21 cellular contexts compared by ENCODE assay signal in genomic region chr5:65244031-65244430, GRCh38.
"Had no signal": no experiment of that assay in that cellular context is flagged by ENCODE, and none has a peak within 500 bp of the region (broad histone marks: within the 10 kb centered on the region; RNA-seq: fewer than 3 reads in every experiment).

No MANE protein-coding gene starts in this region.

- H3K79me2 ChIP-seq: parathyroid adenoma had no signal

- H3K27me3 Mint-ChIP-seq: progenitor cell of endocrine pancreas had no signal

- H3K4me1 ChIP-seq: left lung, neural progenitor cell, parathyroid adenoma, sigmoid colon, stomach, thyroid gland, vagina had no signal

- H3K4me2 ChIP-seq: neural progenitor cell had no signal

- H3K27ac ChIP-seq: left lung, neural progenitor cell, parathyroid adenoma, sigmoid colon, stomach, thyroid gland, vagina had no signal

- ATAC-seq: left lung; natural killer cell; right cardiac atrium; stimulated activated effector memory CD8-positive, alpha-beta T cell treated with anti-CD3 and anti-CD28 coated beads, Interleukin-12 subunit alpha, Interleukin-12 subunit beta, amount 100 ng/mL, for 72 hours had no signal

- H3K4me1 Mint-ChIP-seq: natural killer cell; neural progenitor cell; stimulated activated effector memory CD8-positive, alpha-beta T cell treated with anti-CD3 and anti-CD28 coated beads, Interleukin-12 subunit alpha, Interleukin-12 subunit beta, amount 100 ng/mL, for 72 hours had no signal

- H2AFZ ChIP-seq: neural progenitor cell, parathyroid adenoma had no signal

- H3K36me3 Mint-ChIP-seq: natural killer cell; neural progenitor cell; stimulated activated effector memory CD8-positive, alpha-beta T cell treated with anti-CD3 and anti-CD28 coated beads, Interleukin-12 subunit alpha, Interleukin-12 subunit beta, amount 100 ng/mL, for 72 hours had no signal

- H3K9me3 ChIP-seq: left lung, sigmoid colon, stomach, thyroid gland, vagina had no signal

- H3K36me3 ChIP-seq: left lung, neural progenitor cell, sigmoid colon, stomach, thyroid gland, vagina had no signal

- H3K27ac Mint-ChIP-seq: endodermal cell; natural killer cell; neural progenitor cell; progenitor cell of endocrine pancreas; stimulated activated effector memory CD8-positive, alpha-beta T cell treated with anti-CD3 and anti-CD28 coated beads, Interleukin-12 subunit alpha, Interleukin-12 subunit beta, amount 100 ng/mL, for 72 hours had no signal

- DNase-seq: cerebellar nuclear complex; cortex of kidney; effector CD8-positive, alpha-beta T cell; endodermal cell; head of caudate nucleus; left lung; mammary epithelial cell; natural killer cell; right cardiac atrium; sigmoid colon; stimulated activated CD4-positive, alpha-beta T cell treated with anti-CD3 and anti-CD28 coated beads, Interleukin-2, amount 100 ng/mL, for 24 hours; stimulated activated CD4-positive, alpha-beta T cell treated with anti-CD3 and anti-CD28 coated beads, Interleukin-4, amount 100 ng/mL, for 24 hours; stimulated activated naive CD4-positive, alpha-beta T cell treated with Interleukin-2 at 50 U/mL for 16 hours; stomach; thyroid gland; trophoblast cell had no signal

- H3K9me3 Mint-ChIP-seq: endodermal cell; natural killer cell; neural progenitor cell; stimulated activated effector memory CD8-positive, alpha-beta T cell treated with anti-CD3 and anti-CD28 coated beads, Interleukin-12 subunit alpha, Interleukin-12 subunit beta, amount 100 ng/mL, for 72 hours had no signal

- H3K27me3 ChIP-seq: left lung, neural progenitor cell, sigmoid colon, stomach, thyroid gland, vagina had no signal

- H3K4me3 ChIP-seq: left lung, neural progenitor cell, sigmoid colon, stomach, thyroid gland, vagina had no signal

- H3K4me3 Mint-ChIP-seq: endodermal cell; natural killer cell; neural progenitor cell; stimulated activated effector memory CD8-positive, alpha-beta T cell treated with anti-CD3 and anti-CD28 coated beads, Interleukin-12 subunit alpha, Interleukin-12 subunit beta, amount 100 ng/mL, for 72 hours had no signal
